ENCODE assay signal across 32 cellular contexts in the genomic region with DNA sequence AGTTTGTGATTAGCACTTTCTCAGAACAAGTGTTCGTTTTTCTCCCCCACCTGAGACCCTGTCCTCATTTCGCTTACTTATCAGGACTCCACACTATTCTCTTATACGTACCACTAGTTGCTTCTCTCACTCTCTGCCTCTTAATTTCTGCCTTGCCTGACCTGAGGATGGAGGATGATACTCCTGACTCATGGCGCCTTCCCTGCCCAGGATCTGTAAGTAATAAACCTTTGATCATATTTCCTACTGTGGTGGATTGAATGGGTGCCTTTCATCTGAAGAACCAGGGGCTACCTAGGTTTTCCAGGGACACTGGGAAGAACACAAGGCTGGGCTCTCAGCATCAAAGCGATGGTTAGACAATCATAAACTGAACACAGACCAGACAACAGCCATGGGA.
"Had no signal": no experiment of that assay in that cellular context is flagged by ENCODE, and none has a peak within 500 bp of the region (broad histone marks: within the 10 kb centered on the region; RNA-seq: fewer than 3 reads in every experiment).

No MANE protein-coding gene starts in this region.

- H3K4me1 ChIP-seq: ascending aorta had no signal

- DNase-seq: activated B cell treated with CpG ODN at 0.5 μM for 24 hours; activated CD4-positive, alpha-beta memory T cell treated with anti-CD3 and anti-CD28 coated beads for 36 hours; activated CD4-positive, alpha-beta T cell treated with anti-CD3 and anti-CD28 coated beads for 4 hours; activated CD4-positive, alpha-beta T cell treated with anti-CD3 and anti-CD28 coated beads, Interleukin-2, amount 10 ng/mL, durations not matched to agents 24 days and 14 days; activated CD4-positive, alpha-beta T cell treated with anti-CD3 and anti-CD28 coated beads, Interleukin-2, amount 50 U/mL, for 1 hour; activated CD4-positive, alpha-beta T cell treated with anti-CD3 and anti-CD28 coated beads, Interleukin-2, amount 50 U/mL, for 4 hours; activated CD4-positive, CD25-positive, alpha-beta regulatory T cell treated with anti-CD3 and anti-CD28 coated beads, Interleukin-2, amount 50 U/mL, for 72 hours; activated CD8-positive, alpha-beta memory T cell treated with anti-CD3 and anti-CD28 coated beads, Interleukin-2, amount 50 U/mL, for 4 hours; activated CD8-positive, alpha-beta T cell treated with anti-CD3 and anti-CD28 coated beads for 36 hours; activated effector memory CD4-positive, alpha-beta T cell treated with anti-CD3 and anti-CD28 coated beads, Interleukin-2, amount 50 U/mL, for 16 hours; activated gamma-delta T cell treated with Interleukin-2 at 50 U/mL for 16 hours; activated naive CD4-positive, alpha-beta T cell; activated naive CD4-positive, alpha-beta T cell treated with anti-CD3 and anti-CD28 coated beads for 36 hours; activated naive CD4-positive, alpha-beta T cell treated with anti-CD3 and anti-CD28 coated beads, Interleukin-2, amount 50 U/mL, for 16 hours; activated naive CD8-positive, alpha-beta T cell treated with anti-CD3 and anti-CD28 coated beads for 36 hours; activated T-cell treated with anti-CD3 and anti-CD28 coated beads for 4 hours; activated T-cell treated with anti-CD3 and anti-CD28 coated beads, Interleukin-2, amount 50 U/mL, for 1 hour; activated T-cell treated with anti-CD3 and anti-CD28 coated beads, Interleukin-2, amount 50 U/mL, for 4 hours; activated T-cell treated with anti-CD3 and anti-CD28 coated beads, Interleukin-2, amount 50 U/mL, for 72 hours; amygdala; anterior cingulate cortex; caudate nucleus; cerebellar nuclear complex; T-helper 2 cell; T-helper 9 cell had no signal

- ATAC-seq: activated CD8-positive, alpha-beta T cell treated with anti-CD3 and anti-CD28 coated beads for 36 hours; activated naive CD4-positive, alpha-beta T cell treated with anti-CD3 and anti-CD28 coated beads, Interleukin-2, amount 50 U/mL, for 72 hours; activated T-cell treated with anti-CD3 and anti-CD28 coated beads, Interleukin-2, amount 50 U/mL, for 4 hours; activated T-cell treated with anti-CD3 and anti-CD28 coated beads, Interleukin-2, amount 50 U/mL, for 72 hours; activated T-helper 17 cell treated with anti-CD3 and anti-CD28 coated beads, Interleukin-2, amount 50 U/mL, for 72 hours had no signal

- H3K27ac ChIP-seq: ascending aorta, cardiac muscle cell, VCaP had no signal

- H3K36me3 ChIP-seq: ascending aorta, cardiac muscle cell had no signal

- H3K9me3 ChIP-seq: ascending aorta had no signal

- FAIRE-seq: bronchial epithelial cell, TTC549 had no signal

- H3K27me3 ChIP-seq: ascending aorta, cardiac muscle cell had no signal

- H3K4me3 ChIP-seq: ascending aorta, cardiac muscle cell had no signal
